12 cellular contexts compared by ENCODE assay signal in genomic region chr19:49515767-49516166, GRCh38. TPM values are rescaled to one million over a fixed set of nuclear protein-coding genes. Genes with fewer than 3 reads are reported as not detected.
DNase-seq lines count a peak whose midpoint lies in the region; ATAC-seq and TF ChIP-seq lines count a peak whose summit lies in the region.
"Had no signal": no experiment of that assay in that cellular context is flagged by ENCODE, and none has a peak within 500 bp of the region (broad histone marks: within the 10 kb centered on the region; RNA-seq: fewer than 3 reads in every experiment).

No MANE protein-coding gene starts in this region.

- H3K36me3 Mint-ChIP-seq in naive thymus-derived CD8-positive, alpha-beta T cell = peaks cover 0 to 8% (median 1%) of the 10 kb centered on the region in 3 donors

- no peaks in the 10 kb centered on the region for H3K9me3 ChIP-seq in BLaER1 treated with 17β-estradiol and CSF1 and Interleukin-3, amounts not matched to agents 10 nM and 100 nM (replicated peaks in 1 of 11)
- H3K9me3 ChIP-seq in Peyer's patch (no peaks in the 10 kb centered on the region), esophagus squamous epithelium (no peaks in the 10 kb centered on the region)

- TF ChIP-seq POLR2A in Peyer's patch (IDR thresholded peaks at IDR 0.05) (peak in 1 of 2 donors; percentile 11), esophagus squamous epithelium (IDR thresholded peaks at IDR 0.05) (no peak)

- POLR2A ChIA-PET in naive thymus-derived CD8-positive, alpha-beta T cell (lab: Charles Lee) = interaction anchor here (1.0 to 2.0 kb wide), 2 partner anchors 12 to 18 kb away, joined by 5 to 8 read pairs; partner anchors contain the start of gene RCN3

- peaks cover 0 to 40% (median 0%) of the 10 kb centered on the region in 11 experiments; a peak in 7 of 22 replicates for H4K20me1 ChIP-seq in BLaER1 treated with 17β-estradiol and CSF1 and Interleukin-3, amounts not matched to agents 10 nM and 100 nM

- TF ChIP-seq CTCF in Peyer's patch (IDR thresholded peaks at IDR 0.05) = no peak
- TF ChIP-seq CTCF in esophagus squamous epithelium (IDR thresholded peaks at IDR 0.05) = no peak

- no peaks in the 10 kb centered on the region for H3K27me3 ChIP-seq in BLaER1 treated with 17β-estradiol and CSF1 and Interleukin-3, amounts not matched to agents 10 nM and 100 nM
- H3K27me3 ChIP-seq in Peyer's patch (no peaks in the 10 kb centered on the region), esophagus squamous epithelium (no peaks in the 10 kb centered on the region)

- peaks cover 17 to 47% (median 41%) of the 10 kb centered on the region in 4 donors for H3K4me1 Mint-ChIP-seq in naive thymus-derived CD8-positive, alpha-beta T cell

- intact Hi-C loops in esophagus squamous epithelium (cut with DNase I) = no loop called here

- no peaks in the 10 kb centered on the region for H3K27me3 Mint-ChIP-seq in naive thymus-derived CD8-positive, alpha-beta T cell

- H3K27ac ChIP-seq in BLaER1 treated with 17β-estradiol and CSF1 and Interleukin-3, amounts not matched to agents 10 nM and 100 nM = peak overlapping the region; percentile 58 to 98 (median 91); a peak in 21 of 22 replicates
- H3K27ac ChIP-seq in Peyer's patch (peak overlapping the region in 2 of 4 donors; percentile 4 to 61), esophagus squamous epithelium (peak overlapping the region in 3 of 4 donors; percentile 13 to 70 (median 46))

- peaks cover 72 to 88% (median 76%) of the 10 kb centered on the region in 10 experiments for H3K4me1 ChIP-seq in BLaER1 treated with 17β-estradiol and CSF1 and Interleukin-3, amounts not matched to agents 10 nM and 100 nM
- H3K4me1 ChIP-seq in Peyer's patch (peaks cover 0 to 42% (median 8%) of the 10 kb centered on the region in 4 donors), esophagus squamous epithelium (peaks cover 19 to 51% (median 20%) of the 10 kb centered on the region in 3 donors)

- H3K4me2 ChIP-seq in BLaER1 treated with 17β-estradiol and CSF1 and Interleukin-3, amounts not matched to agents 10 nM and 100 nM = peak overlapping the region; percentile 87 to 99 (median 95)

- peak overlapping the region in 9 of 10 donors; percentile 1 to 93 (median 56) for H3K4me3 Mint-ChIP-seq in naive thymus-derived CD8-positive, alpha-beta T cell
- H3K4me3 Mint-ChIP-seq: activated T-cell treated with anti-CD3 and anti-CD28 coated beads, Interleukin-2, amount 50 U/mL, for 4 hours had no signal

- peaks cover 0 to 54% (median 8%) of the 10 kb centered on the region in 11 experiments; a peak in 15 of 22 replicates for H3K36me3 ChIP-seq in BLaER1 treated with 17β-estradiol and CSF1 and Interleukin-3, amounts not matched to agents 10 nM and 100 nM
- H3K36me3 ChIP-seq in Peyer's patch (peaks cover 0 to 6% (median 0%) of the 10 kb centered on the region in 3 donors), esophagus squamous epithelium (peaks cover 0 to 19% (median 0%) of the 10 kb centered on the region in 3 donors)

- peak overlapping the region; percentile 26 to 95 (median 86); a peak in 21 of 22 replicates for H3K9ac ChIP-seq in BLaER1 treated with 17β-estradiol and CSF1 and Interleukin-3, amounts not matched to agents 10 nM and 100 nM

- 67 to 71% methylated on average over 3 to 4 of the region's 4 CpGs for WGBS in esophagus squamous epithelium, 2 donors

- H3K9me3 Mint-ChIP-seq in naive thymus-derived CD8-positive, alpha-beta T cell = no peaks in the 10 kb centered on the region
- H3K9me3 Mint-ChIP-seq: activated T-cell treated with anti-CD3 and anti-CD28 coated beads, Interleukin-2, amount 50 U/mL, for 4 hours had no signal

- ATAC-seq in naive thymus-derived CD8-positive, alpha-beta T cell = no peak
- ATAC-seq in GM19324 (IDR thresholded peaks at IDR 0.05; ENCODE audit: low FRiP score, unreplicated experiment) (no peak), GM21619 (IDR thresholded peaks at IDR 0.05; ENCODE audit: unreplicated experiment) (no peak)
- ATAC-seq: activated T-cell treated with anti-CD3 and anti-CD28 coated beads, Interleukin-2, amount 50 U/mL, for 4 hours; stimulated activated naive CD8-positive, alpha-beta T cell treated with anti-CD3 and anti-CD28 coated beads, Interleukin-15, Interleukin-2, amounts not matched to agents 100 U/mL and 50 U/mL, for 24 hours had no signal

- H3K4me3 ChIP-seq in BLaER1 treated with 17β-estradiol and CSF1 and Interleukin-3, amounts not matched to agents 10 nM and 100 nM = peak overlapping the region in 8 of 10 experiments; percentile 12 to 96 (median 78); a peak in 13 of 20 replicates
- H3K4me3 ChIP-seq in Peyer's patch = peak overlapping the region in 2 of 4 donors; percentile 79 to 90
- H3K4me3 ChIP-seq in esophagus squamous epithelium = no peak overlapping the region

- DNase-seq in Peyer's patch (peak in 2 of 3 donors; percentile 55 to 65), esophagus squamous epithelium (lab: John Stamatoyannopoulos, UW) (no peak), activated T-cell treated with anti-CD3 and anti-CD28 coated beads for 4 hours (no peak)
- no peak for DNase-seq in naive thymus-derived CD8-positive, alpha-beta T cell
- no peak for DNase-seq in stimulated activated CD4-positive, alpha-beta T cell treated with anti-CD3 and anti-CD28 coated beads, Interleukin-2, amount 100 ng/mL, for 48 hours
- DNase-seq: activated T-cell treated with anti-CD3 and anti-CD28 coated beads, Interleukin-2, amount 50 U/mL, for 4 hours; NCI-H1105; SHP77 treated with DMSO at 0.1 percent for 48 hours; stimulated activated naive CD8-positive, alpha-beta T cell treated with anti-CD3 and anti-CD28 coated beads, Interleukin-15, Interleukin-2, amounts not matched to agents 100 U/mL and 50 U/mL, for 24 hours had no signal

- peak overlapping the region in 4 of 10 donors; percentile 2 to 74 (median 57) for H3K27ac Mint-ChIP-seq in naive thymus-derived CD8-positive, alpha-beta T cell

RNA-seq across cellular contexts. Expression of gene FCGRT, which starts 3.3 kb away (rescaled TPM):
- total RNA-seq in Peyer's patch (100 to 1,000 TPM; 239 to 985 (median 837) TPM), esophagus squamous epithelium (100 to 1,000 TPM in 1 of 4 donors, 10 to 100 TPM in 3; 18.0 to 129 (median 60.0) TPM)
- 10 to 100 TPM; 24.3 to 26.0 TPM for total RNA-seq in naive thymus-derived CD8-positive, alpha-beta T cell
- polyA plus RNA-seq in naive thymus-derived CD8-positive, alpha-beta T cell = 10 to 100 TPM; 50.3 to 62.9 (median 61.5) TPM

RNA-seq across cellular contexts. Expression of gene RCN3, which starts 12.0 kb away (rescaled TPM):
- total RNA-seq in Peyer's patch = 100 to 1,000 TPM in 3 of 4 donors, 10 to 100 TPM in 1; 78.6 to 199 (median 151) TPM
- total RNA-seq in esophagus squamous epithelium = 1 to 10 TPM; 1.0 to 7.2 (median 2.3) TPM
- 1 to 10 TPM; 1.6 to 3.6 TPM for total RNA-seq in naive thymus-derived CD8-positive, alpha-beta T cell
- 1 to 10 TPM; 1.5 to 4.5 (median 2.8) TPM for polyA plus RNA-seq in naive thymus-derived CD8-positive, alpha-beta T cell

RNA-seq across cellular contexts. Expression of gene RPS11, which starts 19.5 kb away (rescaled TPM):
- total RNA-seq in Peyer's patch = 1,000 to 10,000 TPM; 1,400 to 3,556 (median 1,785) TPM
- total RNA-seq in esophagus squamous epithelium = 1,000 to 10,000 TPM; 2,317 to 5,784 (median 3,336) TPM
- 1,000 to 10,000 TPM; 3,084 to 3,152 TPM for total RNA-seq in naive thymus-derived CD8-positive, alpha-beta T cell
- 1,000 to 10,000 TPM; 2,379 to 2,818 (median 2,600) TPM for polyA plus RNA-seq in naive thymus-derived CD8-positive, alpha-beta T cell

RNA-seq across cellular contexts. Expression of gene RPL13A, which starts 28.4 kb away (rescaled TPM):
- total RNA-seq in Peyer's patch (1,000 to 10,000 TPM; 1,523 to 3,539 (median 1,798) TPM), esophagus squamous epithelium (1,000 to 10,000 TPM; 1,642 to 4,119 (median 2,165) TPM)
- total RNA-seq in naive thymus-derived CD8-positive, alpha-beta T cell = 1,000 to 10,000 TPM; 5,160 to 5,167 TPM
- polyA plus RNA-seq in naive thymus-derived CD8-positive, alpha-beta T cell = 1,000 to 10,000 TPM; 3,162 to 3,664 (median 3,630) TPM

RNA-seq across cellular contexts. Expression of gene FLT3LG, which starts 41.8 kb away (rescaled TPM):
- total RNA-seq in Peyer's patch (10 to 100 TPM in 1 of 4 donors, 1 to 10 TPM in 3; 2.8 to 22.3 (median 5.0) TPM), esophagus squamous epithelium (1 to 10 TPM in 3 of 4 donors, under 1 TPM in 1; 0.75 to 4.2 (median 2.7) TPM)
- 100 to 1,000 TPM; 106 to 112 TPM for total RNA-seq in naive thymus-derived CD8-positive, alpha-beta T cell
- 100 to 1,000 TPM; 108 to 205 (median 166) TPM for polyA plus RNA-seq in naive thymus-derived CD8-positive, alpha-beta T cell

Comparison
In these comparisons a context has a peak if more than half of its experiments do, and no peak if none do; other contexts are left out.
1. H3K4me3 ChIP-seq: peak in BLaER1 treated with 17β-estradiol and CSF1 and Interleukin-3, amounts not matched to agents 10 nM and 100 nM (8 of 10); none in esophagus squamous epithelium (0 of 4).
2. DNase-seq: peak in Peyer's patch (2 of 3); none in esophagus squamous epithelium (single experiment), naive thymus-derived CD8-positive, alpha-beta T cell (0 of 10), activated T-cell treated with anti-CD3 and anti-CD28 coated beads for 4 hours (single experiment) and stimulated activated CD4-positive, alpha-beta T cell treated with anti-CD3 and anti-CD28 coated beads, Interleukin-2, amount 100 ng/mL, for 48 hours (0 of 2).
3. RNA of gene RCN3, which starts 12.0 kb away (total RNA-seq): 78.6 to 199 TPM in Peyer's patch; 1.6 to 3.6 TPM in naive thymus-derived CD8-positive, alpha-beta T cell and 1.0 to 7.2 TPM in esophagus squamous epithelium; every median in the first group is over 4 times any median in the second.